ENCODE assay signal across 18 cellular contexts in the genomic region with DNA sequence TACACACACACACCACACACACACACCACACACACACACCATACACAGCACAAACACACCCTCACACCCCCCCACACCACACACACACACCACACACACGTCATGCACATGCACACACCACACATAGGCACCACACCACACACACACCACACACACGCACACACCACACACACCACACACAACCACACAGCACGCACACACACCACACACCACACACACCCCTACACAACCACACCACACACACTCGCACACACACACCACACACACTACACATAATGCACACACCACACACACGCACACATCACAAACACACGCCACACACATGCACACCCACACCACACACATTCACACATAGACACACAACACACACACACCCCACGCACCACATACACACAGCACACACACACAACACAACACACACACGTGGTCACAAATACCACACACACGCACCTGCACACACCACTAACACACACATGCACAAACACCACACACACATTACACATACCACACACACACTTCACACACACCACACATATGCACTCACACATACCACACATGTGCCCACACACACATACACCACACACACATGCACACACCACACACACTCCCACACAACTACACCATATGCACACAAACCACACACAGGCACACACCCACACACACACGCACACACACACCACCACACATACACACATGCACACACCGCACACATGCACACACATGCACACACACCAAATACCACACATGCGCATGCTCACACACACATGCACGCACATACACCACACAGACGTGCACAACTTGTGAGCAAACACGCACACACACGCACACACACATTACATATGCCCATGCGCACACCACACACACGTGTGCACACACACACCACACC. TPM values are rescaled to one million over a fixed set of nuclear protein-coding genes. Genes with fewer than 3 reads are reported as not detected.
DNase-seq lines count a peak whose midpoint lies in the region; ATAC-seq and TF ChIP-seq lines count a peak whose summit lies in the region.
"Had no signal": no experiment of that assay in that cellular context is flagged by ENCODE, and none has a peak within 500 bp of the region (broad histone marks: within the 10 kb centered on the region; RNA-seq: fewer than 3 reads in every experiment).

No MANE protein-coding gene starts in this region.

- ATAC-seq in WTC11 (no peak), upper lobe of right lung (no peak), HG02798 (IDR thresholded peaks at IDR 0.05; ENCODE audit: poor library complexity, unreplicated experiment) (no peak), GM18858 (IDR thresholded peaks at IDR 0.05; ENCODE audit: unreplicated experiment) (no peak)
- ATAC-seq: HCT116 had no signal

- H3K4me3 Mint-ChIP-seq in WTC11: no peak overlapping the region
- H3K4me3 Mint-ChIP-seq: CD4-positive, alpha-beta T cell had no signal

- peaks cover 23% of the 10 kb centered on the region for H3K27me3 ChIP-seq in upper lobe of right lung

- H3K4me1 ChIP-seq in HEK293 (ENCODE audit: control insufficient read depth, insufficient read depth, low read length) (no peaks in the 10 kb centered on the region), upper lobe of right lung (no peaks in the 10 kb centered on the region)
- H3K4me1 ChIP-seq: BE2C had no signal

- intact Hi-C loops in upper lobe of right lung (cut with DNase I): loop anchor here (10.0 kb wide), 1 partner anchor 337 kb away; the partner anchor contains the start of gene GINS1

- H3K36me3 ChIP-seq in HEK293 (ENCODE audit: control insufficient read depth in 2 of 2, insufficient read depth in 1 of 2, low read length in 2 of 2): no peaks in the 10 kb centered on the region
- H3K36me3 ChIP-seq in upper lobe of right lung: no peaks in the 10 kb centered on the region
- H3K36me3 ChIP-seq: BE2C, MG63 had no signal

- H3K4me1 Mint-ChIP-seq in WTC11: peaks cover 12% of the 10 kb centered on the region

- H3K36me3 Mint-ChIP-seq in WTC11: no peaks in the 10 kb centered on the region

- peaks cover 4% of the 10 kb centered on the region for H3K27me3 Mint-ChIP-seq in WTC11 (ENCODE audit: low read depth)

- H3K9me3 Mint-ChIP-seq in WTC11: no peaks in the 10 kb centered on the region
- H3K9me3 Mint-ChIP-seq: CD4-positive, alpha-beta T cell had no signal

- POLR2A ChIA-PET in HEK293 (lab: Yijun Ruan, JAX) (no interaction called here), WTC11 (lab: Charles Lee) (no interaction called here)

- H3K9me3 ChIP-seq in HEK293 (ENCODE audit: control insufficient read depth, insufficient read depth, low read depth, low read length) (no peaks in the 10 kb centered on the region), upper lobe of right lung (no peaks in the 10 kb centered on the region)
- H3K9me3 ChIP-seq: BE2C, SK-N-SH had no signal

- H3K27ac ChIP-seq in HEK293 (ENCODE audit: extremely low read depth, low read depth, low read length): no peak overlapping the region
- H3K27ac ChIP-seq in upper lobe of right lung: no peak overlapping the region

- no peak overlapping the region for H3K4me3 ChIP-seq in HEK293 (ENCODE audit: low read depth, low read length)
- no peak overlapping the region for H3K4me3 ChIP-seq in upper lobe of right lung
- H3K4me3 ChIP-seq: MG63 had no signal

- DNase-seq in WTC11 (ENCODE audit: low spot score): peak; percentile 2
- DNase-seq in mesenteric fat pad (ENCODE audit: low spot score): peak; percentile 64
- DNase-seq in upper lobe of right lung: peak; percentile 23
- DNase-seq in stimulated activated naive CD4-positive, alpha-beta T cell (lab: John Stamatoyannopoulos, UW): no peak
- DNase-seq: BE2C; Calu3; CD4-positive, alpha-beta T cell; MG63; NCI-H1092; NCI-H2107; NCI-H2227 treated with DMSO at 0.1 percent for 48 hours; NCI-H524; Right ventricle myocardium superior; SK-N-SH had no signal

- CTCF ChIA-PET in HEK293 (lab: Yijun Ruan, JAX): no interaction called here
- CTCF ChIA-PET in WTC11 (lab: Charles Lee): interaction anchor here (1.9 kb wide), 1 partner anchor 11 kb away, joined by 5 read pairs; no protein-coding TSS in a partner anchor

- H3K27ac Mint-ChIP-seq in WTC11: no peak overlapping the region
- H3K27ac Mint-ChIP-seq: CD4-positive, alpha-beta T cell had no signal

- TF ChIP-seq CTCF in HEK293 (tag by site-specific recombination; IDR thresholded peaks at IDR 0.05): no peak
- no peak for TF ChIP-seq CTCF in WTC11 (IDR thresholded peaks at IDR 0.05)
- TF ChIP-seq CTCF in upper lobe of right lung (IDR thresholded peaks at IDR 0.05): no peak

TF ChIP-seq in HEK293, 187 proteins besides CTCF, POLR2A, EP300 and RAD21 (continues in another document):
- TF ChIP-seq KLF17 (tag by site-specific recombination; IDR thresholded peaks at IDR 0.05) (no peak), ZNF354C (tag by site-specific recombination; IDR thresholded peaks at IDR 0.05; ENCODE audit: borderline replicate concordance, low read depth) (0 out of 2 replicates have a peak, but pooled peaks have one; percentile 63), ZNF426 (tag by site-specific recombination; IDR thresholded peaks at IDR 0.05) (no peak)
- TF ChIP-seq, protein P1, sequence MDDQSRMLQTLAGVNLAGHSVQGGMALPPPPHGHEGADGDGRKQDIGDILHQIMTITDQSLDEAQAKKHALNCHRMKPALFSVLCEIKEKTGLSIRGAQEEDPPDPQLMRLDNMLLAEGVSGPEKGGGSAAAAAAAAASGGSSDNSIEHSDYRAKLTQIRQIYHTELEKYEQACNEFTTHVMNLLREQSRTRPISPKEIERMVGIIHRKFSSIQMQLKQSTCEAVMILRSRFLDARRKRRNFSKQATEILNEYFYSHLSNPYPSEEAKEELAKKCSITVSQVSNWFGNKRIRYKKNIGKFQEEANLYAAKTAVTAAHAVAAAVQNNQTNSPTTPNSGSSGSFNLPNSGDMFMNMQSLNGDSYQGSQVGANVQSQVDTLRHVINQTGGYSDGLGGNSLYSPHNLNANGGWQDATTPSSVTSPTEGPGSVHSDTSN (CRISPR knock-in tag; IDR thresholded peaks at IDR 0.05): no peak

TF ChIP-seq in WTC11, 78 proteins besides CTCF, POLR2A, EP300 and RAD21:
- TF ChIP-seq NFE2L1 (CRISPR knock-in tag; IDR thresholded peaks at IDR 0.05): peak; percentile 55; the same call in 1 of the 2 replicates
- TF ChIP-seq, protein P2, sequence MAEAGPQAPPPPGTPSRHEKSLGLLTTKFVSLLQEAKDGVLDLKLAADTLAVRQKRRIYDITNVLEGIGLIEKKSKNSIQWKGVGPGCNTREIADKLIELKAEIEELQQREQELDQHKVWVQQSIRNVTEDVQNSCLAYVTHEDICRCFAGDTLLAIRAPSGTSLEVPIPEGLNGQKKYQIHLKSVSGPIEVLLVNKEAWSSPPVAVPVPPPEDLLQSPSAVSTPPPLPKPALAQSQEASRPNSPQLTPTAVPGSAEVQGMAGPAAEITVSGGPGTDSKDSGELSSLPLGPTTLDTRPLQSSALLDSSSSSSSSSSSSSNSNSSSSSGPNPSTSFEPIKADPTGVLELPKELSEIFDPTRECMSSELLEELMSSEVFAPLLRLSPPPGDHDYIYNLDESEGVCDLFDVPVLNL (CRISPR knock-in tag; IDR thresholded peaks at IDR 0.05; ENCODE audit: borderline replicate concordance, low read depth): 0 out of 2 replicates have a peak, but pooled peaks have one; percentile 36
- TF ChIP-seq CREB1 (CRISPR knock-in tag; IDR thresholded peaks at IDR 0.05): no peak
- TF ChIP-seq FOXP1 (CRISPR knock-in tag; IDR thresholded peaks at IDR 0.05; ENCODE audit: borderline replicate concordance): 0 out of 2 replicates have a peak, but pooled peaks have one; percentile 56

RNA-seq across cellular contexts. Expression of gene ACSS1, which starts 9.4 kb away (rescaled TPM):
- 1.5 to 2.7 TPM (median 2.4 TPM) in 3 replicates for total RNA-seq in WTC11 (2021)
- total RNA-seq in mesenteric fat pad: 14.3 TPM
- 37.2 TPM for total RNA-seq in upper lobe of right lung

RNA-seq across cellular contexts. Expression of gene VSX1, which starts 14.6 kb away (rescaled TPM):
- total RNA-seq in WTC11 (2021) (0.23 TPM in 1 of 3 replicates, not detected in the others), mesenteric fat pad (not detected), upper lobe of right lung (not detected)
- total RNA-seq: Calu3; CD4-positive, alpha-beta T cell had no signal

Comparison
In these comparisons a context has a peak if more than half of its experiments do, and no peak if none do; other contexts are left out.
1. DNase-seq: peak in WTC11 (single experiment), mesenteric fat pad (single experiment) and upper lobe of right lung (single experiment); none in stimulated activated naive CD4-positive, alpha-beta T cell (0 of 6).